Comparison of ENCODE assay signal across 18 cellular contexts in the genomic region with DNA sequence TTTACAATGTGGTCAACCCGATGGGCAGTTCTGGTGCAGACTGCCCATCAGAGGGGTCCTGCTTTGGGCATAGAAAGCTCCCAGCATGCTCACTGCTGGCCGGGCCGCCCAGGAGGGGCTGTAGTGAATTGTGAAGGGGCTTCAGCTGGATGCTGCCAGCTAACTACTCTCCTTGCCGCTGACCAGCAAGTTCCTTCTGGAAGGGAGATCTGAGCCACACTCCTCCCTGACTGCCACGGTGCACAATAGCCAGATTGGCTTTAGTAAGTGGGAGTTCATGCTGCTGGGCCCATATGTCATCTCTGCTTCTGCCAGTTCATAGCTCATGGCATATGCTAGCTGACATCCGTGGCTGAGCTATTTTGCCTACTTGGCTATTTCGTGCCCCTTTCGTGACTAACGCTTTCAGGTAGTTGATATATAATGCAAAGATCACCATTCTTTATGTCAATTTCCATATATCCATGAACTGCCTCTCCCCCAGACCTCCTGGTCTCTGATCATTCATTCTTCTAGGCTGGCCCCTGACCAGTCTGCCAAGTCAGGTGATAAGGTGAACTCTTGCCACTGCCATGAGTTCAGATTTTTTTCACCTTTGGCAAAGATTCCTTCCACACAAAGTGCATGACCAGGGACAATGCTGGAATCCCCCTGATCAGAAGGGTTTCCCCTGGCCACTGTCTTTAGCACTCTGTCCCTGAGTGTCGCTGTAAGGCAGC.
"Had no signal": no experiment of that assay in that cellular context is flagged by ENCODE, and none has a peak within 500 bp of the region (broad histone marks: within the 10 kb centered on the region; RNA-seq: fewer than 3 reads in every experiment).

No MANE protein-coding gene starts in this region.

- H3K9me3 ChIP-seq: left lung, mucosa of descending colon, neutrophil, uterus had no signal

- H3K9me3 Mint-ChIP-seq: activated CD8-positive, alpha-beta T cell treated with anti-CD3 and anti-CD28 coated beads for 36 hours; activated naive CD4-positive, alpha-beta T cell treated with anti-CD3 and anti-CD28 coated beads, Interleukin-2, amount 50 U/mL, for 72 hours; memory B cell; naive thymus-derived CD4-positive, alpha-beta T cell; stimulated activated effector memory CD8-positive, alpha-beta T cell treated with anti-CD3 and anti-CD28 coated beads, Interleukin-12 subunit alpha, Interleukin-12 subunit beta, amount 100 ng/mL, for 72 hours; WTC11 had no signal

- H3K27ac ChIP-seq: brain microvascular endothelial cell, hepatocyte, left lung, neutrophil, parathyroid adenoma, uterus had no signal

- H3K27me3 ChIP-seq: brain microvascular endothelial cell, hepatocyte, left lung, neutrophil, uterus had no signal

- DNase-seq: activated CD4-positive, alpha-beta T cell treated with anti-CD3 and anti-CD28 coated beads for 4 hours; activated CD8-positive, alpha-beta T cell treated with anti-CD3 and anti-CD28 coated beads for 36 hours; activated effector memory CD4-positive, alpha-beta T cell treated with anti-CD3 and anti-CD28 coated beads, Interleukin-2, amount 50 U/mL, for 16 hours; activated T-cell treated with anti-CD3 and anti-CD28 coated beads, Interleukin-2, amount 50 U/mL, for 48 hours; brain microvascular endothelial cell; left lung; naive thymus-derived CD4-positive, alpha-beta T cell; stimulated activated CD4-positive, alpha-beta T cell treated with anti-CD3 and anti-CD28 coated beads, Interleukin-12 subunit alpha, Interleukin-12 subunit beta, amount 100 ng/mL, for 4 hours; stimulated activated CD4-positive, alpha-beta T cell treated with anti-CD3 and anti-CD28 coated beads, Interleukin-2, amount 100 ng/mL, for 24 hours; uterus had no signal

- H3K4me1 Mint-ChIP-seq: memory B cell; naive thymus-derived CD4-positive, alpha-beta T cell; stimulated activated effector memory CD8-positive, alpha-beta T cell treated with anti-CD3 and anti-CD28 coated beads, Interleukin-12 subunit alpha, Interleukin-12 subunit beta, amount 100 ng/mL, for 72 hours had no signal

- H3K36me3 Mint-ChIP-seq: activated naive CD4-positive, alpha-beta T cell treated with anti-CD3 and anti-CD28 coated beads, Interleukin-2, amount 50 U/mL, for 72 hours; memory B cell; naive thymus-derived CD4-positive, alpha-beta T cell; stimulated activated effector memory CD8-positive, alpha-beta T cell treated with anti-CD3 and anti-CD28 coated beads, Interleukin-12 subunit alpha, Interleukin-12 subunit beta, amount 100 ng/mL, for 72 hours; WTC11 had no signal

- H3K4me1 ChIP-seq: parathyroid adenoma, uterus had no signal

- H3K4me3 ChIP-seq: hepatocyte, left lung, mucosa of descending colon, uterus had no signal

- H3K4me3 Mint-ChIP-seq: activated CD8-positive, alpha-beta T cell treated with anti-CD3 and anti-CD28 coated beads for 36 hours; memory B cell; naive thymus-derived CD4-positive, alpha-beta T cell; stimulated activated effector memory CD8-positive, alpha-beta T cell treated with anti-CD3 and anti-CD28 coated beads, Interleukin-12 subunit alpha, Interleukin-12 subunit beta, amount 100 ng/mL, for 72 hours; WTC11 had no signal

- H3K27ac Mint-ChIP-seq: activated CD8-positive, alpha-beta T cell treated with anti-CD3 and anti-CD28 coated beads for 36 hours; memory B cell; naive thymus-derived CD4-positive, alpha-beta T cell; stimulated activated effector memory CD8-positive, alpha-beta T cell treated with anti-CD3 and anti-CD28 coated beads, Interleukin-12 subunit alpha, Interleukin-12 subunit beta, amount 100 ng/mL, for 72 hours; WTC11 had no signal

- H3K36me3 ChIP-seq: brain microvascular endothelial cell, left lung, neutrophil, uterus had no signal
